2 cellular contexts compared by ENCODE assay signal in genomic region chr11:2144549-2145220, GRCh38.
TF ChIP-seq lines count a peak whose summit lies in the region.

No MANE protein-coding gene starts in this region.

TF ChIP-seq in GM23338, 12 proteins besides CTCF, POLR2A, EP300 and RAD21:
- TF ChIP-seq ZNF462 (CRISPR knock-in tag; IDR thresholded peaks at IDR 0.05) (no peak), CREB1 (CRISPR knock-in tag; IDR thresholded peaks at IDR 0.05; ENCODE audit: low read depth) (no peak)
TF ChIP-seq in GM23338: peak in this region for 0.

TF ChIP-seq in HepG2, 621 proteins besides CTCF, POLR2A, EP300 and RAD21:
- TF ChIP-seq PBX2 (CRISPR knock-in tag; IDR thresholded peaks at IDR 0.05) (no peak), KIAA2018 (CRISPR knock-in tag; IDR thresholded peaks at IDR 0.05; ENCODE audit: borderline replicate concordance) (no peak)
TF ChIP-seq in HepG2: peak in this region for 0.
